Comparison of ENCODE assay signal across 10 cellular contexts in genomic region chr11:83069441-83070043, GRCh38. TPM values are rescaled to one million over a fixed set of nuclear protein-coding genes. Genes with fewer than 3 reads are reported as not detected.
DNase-seq lines count a peak whose midpoint lies in the region; ATAC-seq and TF ChIP-seq lines count a peak whose summit lies in the region.
"Had no signal": no experiment of that assay in that cellular context is flagged by ENCODE, and none has a peak within 500 bp of the region (broad histone marks: within the 10 kb centered on the region; RNA-seq: fewer than 3 reads in every experiment).

No MANE protein-coding gene starts in this region.

- ATAC-seq in IMR-90 (ENCODE audit: low read depth) (no peak), GM19351 (IDR thresholded peaks at IDR 0.05; ENCODE audit: unreplicated experiment) (no peak), GM21619 (IDR thresholded peaks at IDR 0.05; ENCODE audit: unreplicated experiment) (no peak)
- ATAC-seq: activated CD4-positive, CD25-positive, alpha-beta regulatory T cell treated with anti-CD3 and anti-CD28 coated beads, Interleukin-2, amount 50 U/mL, for 24 hours; K562 had no signal

- H3K27ac ChIP-seq in IMR-90 (ENCODE audit: insufficient read depth, low read length): peak overlapping the region; percentile 0; the same call in 1 of the 2 replicates
- H3K27ac ChIP-seq in brain microvascular endothelial cell: peak overlapping the region; percentile 6
- peak overlapping the region; percentile 0 to 95 for H3K27ac ChIP-seq in prostate gland

- H3K27me3 ChIP-seq in IMR-90 (ENCODE audit: control insufficient read depth, insufficient read depth, low read length) (no peaks in the 10 kb centered on the region), brain microvascular endothelial cell (replicated peaks) (no peaks in the 10 kb centered on the region), prostate gland (replicated peaks; ENCODE audit: insufficient read depth) (no peaks in the 10 kb centered on the region)

- H3K4me3 ChIP-seq in IMR-90 (ENCODE audit: insufficient read depth, low read depth, low read length): peak overlapping the region; percentile 48
- peak overlapping the region; percentile 98 for H3K4me3 ChIP-seq in brain microvascular endothelial cell (ENCODE audit: low read depth, low read length)
- no peak overlapping the region for H3K4me3 ChIP-seq in prostate gland
- H3K4me3 ChIP-seq: K562 had no signal

- 0 out of 2 replicates have a peak overlapping the region, but pooled peaks have one; percentile 4 for H2BK120ac ChIP-seq in IMR-90 (ENCODE audit: low read depth, low read length)

- H4K91ac ChIP-seq in IMR-90 (ENCODE audit: insufficient read depth, low read depth, low read length): 0 out of 2 replicates have a peak overlapping the region, but pooled peaks have one; percentile 2

- H2AK5ac ChIP-seq in IMR-90 (ENCODE audit: low read depth, low read length): no peak overlapping the region

- intact Hi-C loops in IMR-90 (cut with micrococcal nuclease) (loop anchor here (5.0 to 10.0 kb wide), 3 partner anchors 57 to 355 kb away; no protein-coding TSS in a partner anchor), prostate gland (cut with DNase I) (loop anchor here (2.0 to 10.0 kb wide), 5 partner anchors 58 to 167 kb away; partner anchors contain the start of genes ANKRD42, DDIAS, PCF11 and PRCP)

- H2AK9ac ChIP-seq in IMR-90 (replicated peaks; ENCODE audit: low read depth, low read length, poor library complexity): no peak overlapping the region

- H3K9ac ChIP-seq in IMR-90 (ENCODE audit: low read depth, low read length): peak overlapping the region; percentile 75; the same call in 1 of the 2 replicates

- H3K56ac ChIP-seq in IMR-90 (ENCODE audit: extremely low read depth, insufficient read depth, low read length): 0 out of 2 replicates have a peak overlapping the region, but pooled peaks have one; percentile 35

- TF ChIP-seq CTCF in IMR-90 (conservative IDR thresholded peaks at IDR 0.05; ENCODE audit: low read depth, low read length) (no peak), brain microvascular endothelial cell (IDR thresholded peaks at IDR 0.05; ENCODE audit: low read depth, low read length, missing control alignments) (no peak), prostate gland (IDR thresholded peaks at IDR 0.05) (no peak)

- 0 out of 2 replicates have a peak overlapping the region, but pooled peaks have one; percentile 27 for H3K14ac ChIP-seq in IMR-90 (replicated peaks; ENCODE audit: low read depth, low read length)

- H3K4me1 ChIP-seq in IMR-90 (ENCODE audit: control insufficient read depth, insufficient read depth, low read length) (peaks cover 7% of the 10 kb centered on the region), prostate gland (replicated peaks) (peaks cover 3% of the 10 kb centered on the region)

- no peak for TF ChIP-seq RAD21 in IMR-90 (IDR thresholded peaks at IDR 0.05; ENCODE audit: low read length)

- dilution Hi-C loops in IMR-90 (cut with HindIII; ENCODE audit: low sequenced_read_pairs, unreplicated experiment): loop anchor here (25.0 kb wide), 1 partner anchor 93 kb away; the partner anchor contains the start of gene PCF11

- H3K23ac ChIP-seq in IMR-90 (ENCODE audit: low read depth, low read length): no peak overlapping the region

- H2AFZ ChIP-seq in IMR-90 (replicated peaks; ENCODE audit: low read length, poor library complexity): no peak overlapping the region

- peaks cover 4% of the 10 kb centered on the region; the same call in 1 of the 2 replicates for H4K20me1 ChIP-seq in IMR-90 (ENCODE audit: insufficient read depth, low read length)

- peak overlapping the region; percentile 16; the same call in 1 of the 2 replicates for H2BK20ac ChIP-seq in IMR-90 (ENCODE audit: low read depth, low read length)

- H3K4me2 ChIP-seq in IMR-90 (ENCODE audit: low read depth, low read length): peak overlapping the region; percentile 100

- no peak overlapping the region; the same call in 1 of the 2 replicates for H3K4ac ChIP-seq in IMR-90 (ENCODE audit: low read depth, low read length)

- peaks cover 4% of the 10 kb centered on the region for H3K36me3 ChIP-seq in IMR-90 (ENCODE audit: control insufficient read depth, insufficient read depth, low read length)
- peaks cover 4% of the 10 kb centered on the region for H3K36me3 ChIP-seq in brain microvascular endothelial cell (replicated peaks)
- H3K36me3 ChIP-seq in prostate gland: no peaks in the 10 kb centered on the region

- CTCF ChIA-PET in IMR-90 (lab: Yijun Ruan, JAX): no interaction called here

- no peaks in the 10 kb centered on the region for H3K9me1 ChIP-seq in IMR-90 (ENCODE audit: insufficient read depth, low read length)

- DNase-seq in NCI-H1092 treated with DMSO at 0.1 percent for 48 hours (lab: John Stamatoyannopoulos, UW) (peak; percentile 15), NCI-H1092 (lab: John Stamatoyannopoulos, UW) (no peak), IMR-90 (no peak), brain microvascular endothelial cell (no peak), prostate gland (ENCODE audit: low spot score) (no peak)
- no peak for DNase-seq in activated effector memory CD4-positive, alpha-beta T cell treated with anti-CD3 and anti-CD28 coated beads, Interleukin-2, amount 50 U/mL, for 16 hours

- H4K8ac ChIP-seq in IMR-90 (ENCODE audit: low read depth in 2 of 2, low read length in 2 of 2): peak overlapping the region in 1 of 2 experiments; percentile 11; a peak in 1 of 4 replicates

- POLR2A ChIA-PET in IMR-90 (lab: Charles Lee; ENCODE audit: unreplicated experiment): no interaction called here

- in situ Hi-C loops in IMR-90 (cut with MboI; ENCODE audit: low sequenced_read_pairs) (loop anchor here (10.0 kb wide), 1 partner anchor 165 kb away; the partner anchor contains the start of genes DDIAS and PRCP), brain microvascular endothelial cell (cut with HindIII; ENCODE audit: low pct_ligation_motif_present, low sequenced_read_pairs) (loop anchor here (25.0 kb wide), 1 partner anchor 93 kb away; the partner anchor contains the start of gene PCF11)

- peak overlapping the region; percentile 31 for H2BK5ac ChIP-seq in IMR-90 (ENCODE audit: low read depth, low read length, poor library complexity, severe bottlenecking)

- peaks cover 20 to 77% of the 10 kb centered on the region in 2 experiments for H3K79me1 ChIP-seq in IMR-90 (ENCODE audit: low read depth in 1 of 2, low read length in 2 of 2)

- BruUV-seq in IMR-90 (replicated peaks; lab: Mats Ljungman, UMichigan): no TSS peak

- no peak overlapping the region for H4K5ac ChIP-seq in IMR-90 (ENCODE audit: low read depth, low read length)

- no peak overlapping the region for H3K18ac ChIP-seq in IMR-90 (ENCODE audit: low read depth, low read length)

- TF ChIP-seq POLR2A in IMR-90 (IDR thresholded peaks at IDR 0.05; ENCODE audit: low read depth, low read length) (no peak), prostate gland (IDR thresholded peaks at IDR 0.05) (no peak)

- 0 out of 3 replicates have a peak overlapping the region, but pooled peaks have one; percentile 19 for H2BK15ac ChIP-seq in IMR-90 (ENCODE audit: low read depth, low read length)

- H3K9me3 ChIP-seq in IMR-90 (ENCODE audit: control insufficient read depth, insufficient read depth, low read length) (no peaks in the 10 kb centered on the region), prostate gland (no peaks in the 10 kb centered on the region)

TF ChIP-seq in IMR-90, 13 proteins besides CTCF, POLR2A, EP300 and RAD21:
- TF ChIP-seq USF2 (IDR thresholded peaks at IDR 0.05; ENCODE audit: low read depth, low read length) (no peak), MXI1 (IDR thresholded peaks at IDR 0.05; ENCODE audit: borderline replicate concordance, low read depth, low read length) (no peak), CHD1 (IDR thresholded peaks at IDR 0.05; ENCODE audit: low read depth, low read length) (no peak), BHLHE40 (IDR thresholded peaks at IDR 0.05; ENCODE audit: low read depth, low read length) (no peak), CEBPB (IDR thresholded peaks at IDR 0.05; ENCODE audit: low read depth, low read length) (no peak), ELK1 (IDR thresholded peaks at IDR 0.05; ENCODE audit: borderline replicate concordance, low read depth, low read length) (no peak)

RNA-seq across cellular contexts. Expression of gene RAB30, which starts 2.2 kb away (rescaled TPM):
- total RNA-seq in IMR-90 (2012; rRNA removed) (14.4 and 25.6 TPM in 2 replicates), prostate gland (10 to 100 TPM; 13.3 to 15.9 TPM)
- polyA plus RNA-seq in IMR-90 (2012; rRNA removed): 4.6 and 7.2 TPM in 2 replicates
- polyA plus RNA-seq in IMR-90 (2012; cell fraction: cytosol; rRNA removed): 1.9 and 2.1 TPM in 2 replicates
- polyA plus RNA-seq in IMR-90 (2012; cell fraction: nucleus; rRNA removed; ENCODE audit: low replicate concordance): 2.1 and 7.3 TPM in 2 replicates

Comparison
In these comparisons a context has a peak if more than half of its experiments do, and no peak if none do; other contexts are left out.
1. H3K4me3 ChIP-seq: peak in IMR-90 (single experiment) and brain microvascular endothelial cell (single experiment); none in prostate gland (0 of 2).
2. Peak in every context shown above with its lines, with median percentiles within 50 percentile points of each other: H3K27ac ChIP-seq.